ENCODE assay signal across 8 cellular contexts in genomic region chr15:101652098-101652782, GRCh38. TPM values are rescaled to one million over a fixed set of nuclear protein-coding genes. Genes with fewer than 3 reads are reported as not detected.
A peak's percentile ranks its signal among the peaks of the same experiment; 100 is the strongest.
DNase-seq lines count a peak whose midpoint lies in the region; ATAC-seq and FAIRE-seq lines count a peak whose summit lies in the region.

Gene TM2D3 (minus strand): TSS chr15:101652381. CDS start chr15:101652361, 20 bp downstream.

- ATAC-seq in GM21367 (IDR thresholded peaks at IDR 0.05; ENCODE audit: unreplicated experiment), result peak; percentile 75

- no peak for FAIRE-seq in HTR-8/SVneo (lab: Jason Lieb, UNC)

- no peaks in the 10 kb centered on the region for H3K27me3 ChIP-seq in NT2/D1 (ENCODE audit: insufficient read depth, insufficient read length)

- H3K4me3 ChIP-seq in NT2/D1 (ENCODE audit: insufficient read length, low read depth), result peak within 1 kb of the TSS; percentile 87

- peaks cover 28% of the 10 kb centered on the region; the same call in 1 of the 2 replicates for H3K9me3 ChIP-seq in NT2/D1 (ENCODE audit: insufficient read depth, low read length)

- no peaks in the 10 kb centered on the region for H3K4me1 ChIP-seq in NT2/D1 (ENCODE audit: insufficient read depth, insufficient read length)

- peak; percentile 92 for DNase-seq in Caki2 (ENCODE audit: low read depth)
- peak; percentile 90 for DNase-seq in HTR-8/SVneo (ENCODE audit: insufficient read length, low spot score)
- DNase-seq in NT2/D1 (ENCODE audit: low read depth, low spot score), result peak; percentile 83
- DNase-seq in activated CD8-positive, alpha-beta memory T cell treated with anti-CD3 and anti-CD28 coated beads, Interleukin-2, amount 50 U/mL, for 1 hour (ENCODE audit: extremely low read depth), result peak; percentile 82
- DNase-seq in midbrain (lab: John Stamatoyannopoulos, UW), result peak; percentile 92
- peak; percentile 89 to 90 for DNase-seq in stimulated activated CD8-positive, alpha-beta memory T cell treated with anti-CD3 and anti-CD28 coated beads, Interleukin-2, amount 100 ng/mL, for 1 hour (ENCODE audit: low read depth in 2 of 2)

- peaks cover 49% of the 10 kb centered on the region for H3K36me3 ChIP-seq in NT2/D1 (ENCODE audit: insufficient read depth, insufficient read length, low read length)

- H3K9ac ChIP-seq in NT2/D1 (ENCODE audit: insufficient read length, low read depth), result peak within 1 kb of the TSS; percentile 94

- in situ Hi-C loops in Caki2 (cut with HindIII; ENCODE audit: low pct_unique_long_range_greater_than_20kb, low sequenced_read_pairs), result no loop called here
- in situ Hi-C loops in endometrial microvascular endothelial cells (cut with HindIII; ENCODE audit: inconsistent ontology term, low pct_unique_long_range_greater_than_20kb, low sequenced_read_pairs), result no loop called here

RNA-seq across cellular contexts. Expression of gene TM2D3, which starts in this region (rescaled TPM):
- 13.3 and 25.7 TPM in 2 replicates for total RNA-seq in Caki2 (2014; rRNA removed; shearing (Covaris generic); ENCODE audit: low replicate concordance)
- 36.9 TPM for total RNA-seq in endometrial microvascular endothelial cells (ENCODE audit: inconsistent ontology term)

Comparison
In these comparisons a context has a peak if more than half of its experiments do, and no peak if none do; other contexts are left out.
1. Peak in every context shown above with its lines: DNase-seq, ATAC-seq and H3K4me3 ChIP-seq.